1 cellular context compared by ENCODE assay signal in the genomic region with DNA sequence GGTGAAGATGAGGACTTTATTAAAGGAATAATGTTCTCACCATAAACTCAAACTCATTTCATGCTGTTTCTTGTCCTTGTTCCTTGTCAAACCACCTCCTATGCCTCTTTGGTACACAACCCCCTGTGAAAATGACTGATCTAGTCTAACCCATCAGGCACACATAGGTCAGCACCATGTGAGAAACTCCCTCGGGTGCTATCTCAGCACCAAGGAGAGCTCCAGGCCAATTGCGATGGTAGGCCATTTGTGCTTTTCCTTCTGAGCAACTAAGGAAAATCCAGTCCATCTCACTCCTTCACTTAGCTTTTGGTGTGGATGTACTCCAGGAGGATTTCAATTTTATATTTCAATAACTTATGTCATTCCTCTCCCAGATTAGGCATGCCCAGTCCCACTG.
TF ChIP-seq lines count a peak whose summit lies in the region.

No MANE protein-coding gene starts in this region.

TF ChIP-seq in IMR-90, 13 proteins besides CTCF, POLR2A, EP300 and RAD21 (continued from another document):
- no peak for TF ChIP-seq BHLHE40 (IDR thresholded peaks at IDR 0.05; ENCODE audit: low read depth, low read length)
- no peak for TF ChIP-seq CHD1 (IDR thresholded peaks at IDR 0.05; ENCODE audit: low read depth, low read length)
- TF ChIP-seq RCOR1 (IDR thresholded peaks at IDR 0.05; ENCODE audit: insufficient replicate concordance, low read length) = no peak
- no peak for TF ChIP-seq FOS (IDR thresholded peaks at IDR 0.05; ENCODE audit: low read depth, low read length)
- no peak for TF ChIP-seq ELK1 (IDR thresholded peaks at IDR 0.05; ENCODE audit: borderline replicate concordance, low read depth, low read length)
